Comparison of ENCODE assay signal across 8 cellular contexts in the genomic region with DNA sequence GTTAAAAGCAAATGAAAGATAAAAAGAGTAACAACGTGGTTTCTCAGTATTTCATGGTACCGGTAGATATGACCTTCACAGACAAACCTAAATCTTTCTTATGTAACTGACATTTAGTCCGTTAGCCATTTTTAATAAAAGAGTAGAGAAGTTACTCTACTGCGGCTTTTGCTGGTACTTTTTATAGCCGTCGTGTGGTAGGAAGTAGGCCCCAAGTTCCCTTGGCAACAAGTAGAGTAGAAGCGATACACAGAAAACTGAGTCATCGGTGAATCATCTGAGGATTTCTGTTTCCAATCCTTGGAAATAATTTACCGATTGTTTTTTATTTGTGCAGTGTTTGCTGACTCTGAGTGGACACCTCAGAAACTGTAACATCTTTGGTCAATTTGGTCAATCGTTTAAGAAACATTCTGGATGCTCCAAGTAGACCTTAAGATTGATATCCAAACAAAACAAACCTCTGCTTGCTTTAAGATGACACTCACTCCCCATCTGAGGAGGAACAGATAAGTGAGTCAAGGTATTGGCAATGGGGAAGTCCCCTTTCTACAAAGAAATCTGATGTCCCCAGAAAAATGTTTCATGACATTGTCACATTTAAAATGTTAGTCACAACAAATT.
DNase-seq lines count a peak whose midpoint lies in the region; ATAC-seq and TF ChIP-seq lines count a peak whose summit lies in the region.

No MANE protein-coding gene starts in this region.

- BruUV-seq in Panc1 (replicated peaks; lab: Mats Ljungman, UMichigan) = no TSS peak

- in situ Hi-C loops in Panc1 (cut with HindIII; ENCODE audit: low pct_unique_long_range_greater_than_20kb, low sequenced_read_pairs) = no loop called here

- no peaks in the 10 kb centered on the region for H3K9me3 ChIP-seq in Panc1 (ENCODE audit: control insufficient read depth, insufficient read depth, low read depth, low read length)

- DNase-seq in Panc1 (ENCODE audit: low read depth, low spot score) (peak; percentile 94), head of caudate nucleus (peak in 27 of 42 donors; percentile 10 to 81 (median 49)), 8988T (no peak), C1 segment of cervical spinal cord (lab: John Stamatoyannopoulos, UW) (no peak)
- peak; percentile 49 for DNase-seq in activated gamma-delta T cell treated with anti-CD3 and anti-CD28 coated beads, Interleukin-2, amount 50 U/mL, for 16 hours (ENCODE audit: low read depth)
- peak in 3 of 4 experiments; percentile 31 to 39 (median 32) for DNase-seq in stimulated activated CD4-positive, alpha-beta T cell treated with anti-CD3 and anti-CD28 coated beads, Interleukin-1b, Interleukin-23, amount 100 ng/mL, for 24 hours (ENCODE audit: low read depth in 4 of 4, low spot score in 1 of 4)

- no peak; the same call in 1 of the 2 replicates for TF ChIP-seq CTCF in Panc1 (IDR thresholded peaks at IDR 0.05)

- H3K4me1 ChIP-seq in Panc1 (ENCODE audit: control insufficient read depth, insufficient read depth, low read length) = peaks cover 27% of the 10 kb centered on the region

- intact Hi-C loops in Panc1 (cut with micrococcal nuclease; ENCODE audit: unreplicated experiment) = no loop called here
- intact Hi-C loops in head of caudate nucleus (cut with DNase I) = no loop called here

- no peaks in the 10 kb centered on the region for H3K36me3 ChIP-seq in Panc1 (ENCODE audit: control insufficient read depth, insufficient read depth, low read length)

- H3K4me3 ChIP-seq in Panc1 (ENCODE audit: low read depth in 2 of 2, low read length in 2 of 2) = peak overlapping the region in 1 of 2 experiments; percentile 37; a peak in 1 of 4 replicates

- H3K27me3 ChIP-seq in Panc1 (ENCODE audit: control insufficient read depth, insufficient read depth, low read length) = no peaks in the 10 kb centered on the region

- peak overlapping the region; percentile 90 for H3K27ac ChIP-seq in Panc1 (ENCODE audit: low read length)

- POLR2A ChIA-PET in Panc1 (lab: Charles Lee) = no interaction called here

- CTCF ChIA-PET in Panc1 (lab: Charles Lee) = no interaction called here

- peak; percentile 95 for ATAC-seq in GM18519 (IDR thresholded peaks at IDR 0.05; ENCODE audit: low FRiP score, unreplicated experiment)
- peak; percentile 98 for ATAC-seq in HG02885 (IDR thresholded peaks at IDR 0.05; ENCODE audit: poor library complexity, unreplicated experiment)
- peak; percentile 96 for ATAC-seq in Panc1

Comparison
In these comparisons a context has a peak if more than half of its experiments do, and no peak if none do; other contexts are left out.
1. DNase-seq: peak in Panc1 (single experiment), activated gamma-delta T cell treated with anti-CD3 and anti-CD28 coated beads, Interleukin-2, amount 50 U/mL, for 16 hours (single experiment), head of caudate nucleus (27 of 42) and stimulated activated CD4-positive, alpha-beta T cell treated with anti-CD3 and anti-CD28 coated beads, Interleukin-1b, Interleukin-23, amount 100 ng/mL, for 24 hours (3 of 4); none in 8988T (single experiment) and C1 segment of cervical spinal cord (0 of 14).
2. Peak in every context shown above with its lines, with median percentiles within 50 percentile points of each other: ATAC-seq.